8 cellular contexts compared by ENCODE assay signal in the genomic region with DNA sequence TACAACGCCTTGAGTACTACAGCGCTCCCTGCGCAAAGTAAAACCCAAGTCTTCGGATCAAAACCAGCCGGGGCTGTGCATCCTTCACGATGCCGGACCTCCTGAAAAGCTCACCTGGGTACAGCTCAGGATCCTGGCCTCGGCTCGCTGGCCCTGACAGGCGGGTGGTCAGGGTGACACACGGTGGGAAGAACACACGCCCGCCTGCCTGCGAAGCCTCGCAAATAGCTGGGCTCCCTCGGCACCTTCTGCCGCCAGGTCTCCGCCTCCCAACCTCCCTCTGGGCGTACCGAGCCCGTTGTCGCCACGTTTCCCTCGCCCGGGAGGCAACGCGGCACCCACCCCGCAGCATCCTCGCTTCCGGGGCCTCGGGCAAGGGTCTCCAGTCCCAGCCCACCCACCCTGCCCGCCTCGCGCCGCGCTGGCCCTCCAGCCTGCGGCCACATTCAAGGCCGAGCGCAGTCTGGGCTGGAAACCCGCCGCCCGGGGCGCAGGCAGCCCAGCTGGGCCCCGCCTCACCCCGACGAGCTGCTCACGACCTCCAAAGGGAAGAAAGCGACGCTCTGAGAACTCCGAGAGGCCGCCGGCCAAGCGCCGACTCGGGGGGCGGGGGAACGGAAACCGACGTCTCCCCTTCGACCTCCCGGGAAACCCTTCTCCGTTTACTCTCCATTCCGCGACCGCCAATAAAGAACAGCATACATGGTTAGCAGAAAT. TPM values are rescaled to one million over a fixed set of nuclear protein-coding genes. Genes with fewer than 3 reads are reported as not detected.
DNase-seq lines count a peak whose midpoint lies in the region; ATAC-seq lines count a peak whose summit lies in the region.

No MANE protein-coding gene starts in this region.

- no peaks in the 10 kb centered on the region for H3K27me3 ChIP-seq in mesendoderm (ENCODE audit: insufficient read depth, low read length, poor library complexity)

- peak overlapping the region; percentile 100 for H3K27ac Mint-ChIP-seq in activated CD8-positive, alpha-beta memory T cell treated with anti-CD3 and anti-CD28 coated beads, Interleukin-2, amount 10 ng/mL, durations not matched to agents 7 days and 5 days
- peak overlapping the region; percentile 100 for H3K27ac Mint-ChIP-seq in effector memory CD8-positive, alpha-beta T cell

- peak overlapping the region; percentile 32 for H3K23ac ChIP-seq in mesendoderm (ENCODE audit: low read length)

- WGBS in mesendoderm (ENCODE audit: extremely low coverage, insufficient coverage, low lambda C conversion rate), result no CpG with 5 or more reads among the region's 65 CpGs

- no peaks in the 10 kb centered on the region for H3K27me3 Mint-ChIP-seq in activated CD8-positive, alpha-beta memory T cell treated with anti-CD3 and anti-CD28 coated beads, Interleukin-2, amount 10 ng/mL, durations not matched to agents 7 days and 5 days
- H3K27me3 Mint-ChIP-seq in effector memory CD8-positive, alpha-beta T cell, result no peaks in the 10 kb centered on the region

- H4K5ac ChIP-seq in mesendoderm (ENCODE audit: low read length), result no peak overlapping the region

- H3K4me3 ChIP-seq in mesendoderm (ENCODE audit: low read length), result peak overlapping the region; percentile 80

- no peak overlapping the region for H2BK120ac ChIP-seq in mesendoderm (ENCODE audit: low read depth, low read length)

- peak; percentile 34 for ATAC-seq in GM18511 (IDR thresholded peaks at IDR 0.05; ENCODE audit: unreplicated experiment)
- ATAC-seq in HG02938 (IDR thresholded peaks at IDR 0.05; ENCODE audit: unreplicated experiment), result peak; percentile 29
- ATAC-seq in activated CD8-positive, alpha-beta memory T cell treated with anti-CD3 and anti-CD28 coated beads, Interleukin-2, amount 10 ng/mL, durations not matched to agents 7 days and 5 days, result peak; percentile 35
- ATAC-seq in effector memory CD8-positive, alpha-beta T cell (replicated peaks), result peak; percentile 48

- H3K79me2 ChIP-seq in mesendoderm (ENCODE audit: control insufficient read depth, insufficient read depth, low read length), result no peaks in the 10 kb centered on the region

- peaks cover 53% of the 10 kb centered on the region for H3K4me1 Mint-ChIP-seq in activated CD8-positive, alpha-beta memory T cell treated with anti-CD3 and anti-CD28 coated beads, Interleukin-2, amount 10 ng/mL, durations not matched to agents 7 days and 5 days
- peaks cover 33 to 45% of the 10 kb centered on the region in 2 donors for H3K4me1 Mint-ChIP-seq in effector memory CD8-positive, alpha-beta T cell (ENCODE audit: low read depth in 2 of 2)

- peak overlapping the region; percentile 85 for H3K4me2 ChIP-seq in mesendoderm (ENCODE audit: low read length)

- H3K18ac ChIP-seq in mesendoderm (ENCODE audit: low read length), result peak overlapping the region; percentile 91

- H3K9ac ChIP-seq in mesendoderm (ENCODE audit: low read length), result peak overlapping the region; percentile 75

- CTCF ChIA-PET in activated CD8-positive, alpha-beta memory T cell treated with anti-CD3 and anti-CD28 coated beads, Interleukin-2, amount 10 ng/mL, durations not matched to agents 7 days and 5 days (lab: Charles Lee), result interaction anchor here (1.0 to 3.5 kb wide), 11 partner anchors 21 to 232 kb away, joined by 3 to 18 read pairs (median 7); partner anchors contain the start of genes HERC5 and HERC6

- H3K36me3 ChIP-seq in mesendoderm (ENCODE audit: control insufficient read depth, insufficient read depth, low read length), result no peaks in the 10 kb centered on the region

- no peak overlapping the region for H2BK15ac ChIP-seq in mesendoderm (replicated peaks; ENCODE audit: low read depth)

- peaks cover 39% of the 10 kb centered on the region for H3K36me3 Mint-ChIP-seq in activated CD8-positive, alpha-beta memory T cell treated with anti-CD3 and anti-CD28 coated beads, Interleukin-2, amount 10 ng/mL, durations not matched to agents 7 days and 5 days
- H3K36me3 Mint-ChIP-seq in effector memory CD8-positive, alpha-beta T cell (ENCODE audit: insufficient read depth), result peaks cover 25% of the 10 kb centered on the region

- no peak overlapping the region for H3K4ac ChIP-seq in mesendoderm (ENCODE audit: low read depth, low read length)

- peak overlapping the region; percentile 93 for H3K4me3 Mint-ChIP-seq in activated CD8-positive, alpha-beta memory T cell treated with anti-CD3 and anti-CD28 coated beads, Interleukin-2, amount 10 ng/mL, durations not matched to agents 7 days and 5 days
- H3K4me3 Mint-ChIP-seq in effector memory CD8-positive, alpha-beta T cell, result peak overlapping the region; percentile 92 to 98

- peak overlapping the region; percentile 93 for H3K27ac ChIP-seq in mesendoderm (ENCODE audit: low read depth, low read length)

- no peaks in the 10 kb centered on the region for H3K9me3 Mint-ChIP-seq in activated CD8-positive, alpha-beta memory T cell treated with anti-CD3 and anti-CD28 coated beads, Interleukin-2, amount 10 ng/mL, durations not matched to agents 7 days and 5 days (ENCODE audit: low read depth)
- no peaks in the 10 kb centered on the region for H3K9me3 Mint-ChIP-seq in effector memory CD8-positive, alpha-beta T cell

- H2BK5ac ChIP-seq in mesendoderm (ENCODE audit: low read length), result no peak overlapping the region

- peak overlapping the region; percentile 84 for H3K56ac ChIP-seq in mesendoderm (ENCODE audit: low read length)

- H4K8ac ChIP-seq in mesendoderm (ENCODE audit: low read depth, low read length), result no peak overlapping the region

- no peaks in the 10 kb centered on the region for H3K4me1 ChIP-seq in mesendoderm (ENCODE audit: control insufficient read depth, low read depth, low read length)

- H3K79me1 ChIP-seq in mesendoderm (ENCODE audit: low read length), result peaks cover 2% of the 10 kb centered on the region

- H2AK5ac ChIP-seq in mesendoderm (ENCODE audit: low read length), result no peak overlapping the region

- DNase-seq in NCI-H69 (lab: John Stamatoyannopoulos, UW) (peak; percentile 38), mesendoderm (peak; percentile 78), DMS114 treated with DMSO at 0.1 percent for 48 hours (lab: John Stamatoyannopoulos, UW; ENCODE audit: unreplicated experiment) (no peak)
- DNase-seq in activated CD8-positive, alpha-beta memory T cell treated with anti-CD3 and anti-CD28 coated beads, Interleukin-2, amount 10 ng/mL, durations not matched to agents 7 days and 5 days, result peak; percentile 84
- peak; percentile 69 to 76 (median 70) for DNase-seq in effector memory CD8-positive, alpha-beta T cell
- peak; percentile 42 for DNase-seq in stimulated activated CD8-positive, alpha-beta memory T cell treated with anti-CD3 and anti-CD28 coated beads, Interleukin-15, amount 100 ng/mL, for 1 hour (ENCODE audit: low read depth)

RNA-seq across cellular contexts. Expression of gene PPM1K, which starts 0.5 kb away (rescaled TPM):
- 100 to 1,000 TPM in 1 of 2 experiments, 10 to 100 TPM in 1; 76.8 to 125 TPM for total RNA-seq in activated CD8-positive, alpha-beta memory T cell treated with anti-CD3 and anti-CD28 coated beads, Interleukin-2, amount 10 ng/mL, durations not matched to agents 7 days and 5 days
- polyA plus RNA-seq in mesendoderm (2013, experiment 1 of 2), result 14.7 TPM
- polyA plus RNA-seq in mesendoderm (2013, experiment 2 of 2), result 15.2 TPM
